In genomic region chr4:14961292-14961691, GRCh38 we compare ENCODE assay signal across 20 cellular contexts.
"Had no signal": no experiment of that assay in that cellular context is flagged by ENCODE, and none has a peak within 500 bp of the region (broad histone marks: within the 10 kb centered on the region; RNA-seq: fewer than 3 reads in every experiment).

No MANE protein-coding gene starts in this region.

- H3K4me1 ChIP-seq: psoas muscle, spleen, tibial artery, uterus had no signal

- ATAC-seq: left colon; left ventricle myocardium superior; naive thymus-derived CD4-positive, alpha-beta T cell; psoas muscle; stimulated activated memory B cell treated with anti-CD40 and anti-IgM and Interleukin-4, amounts not matched to agents 10 μg/mL and 1 μg/mL and 100 μg/mL, for 72 hours had no signal

- H3K27ac ChIP-seq: dorsolateral prefrontal cortex, hepatocyte, psoas muscle, right lobe of liver, spleen, tibial artery, upper lobe of left lung, uterus had no signal

- H3K4me2 ChIP-seq: hepatocyte had no signal

- H3K4me3 ChIP-seq: dorsolateral prefrontal cortex, hepatocyte, psoas muscle, right lobe of liver, spleen, tibial artery, upper lobe of left lung, uterus had no signal

- H3K9me3 ChIP-seq: psoas muscle, right lobe of liver, tibial artery, upper lobe of left lung, uterus had no signal

- H3K27me3 ChIP-seq: dorsolateral prefrontal cortex, hepatocyte, right lobe of liver, spleen, tibial artery, upper lobe of left lung, uterus had no signal

- H3K36me3 ChIP-seq: right lobe of liver, spleen, tibial artery, upper lobe of left lung, uterus had no signal

- H2AFZ ChIP-seq: hepatocyte had no signal

- DNase-seq: dorsolateral prefrontal cortex; effector CD8-positive, alpha-beta T cell; foreskin melanocyte; head of caudate nucleus; left colon; left ventricle myocardium superior; naive thymus-derived CD4-positive, alpha-beta T cell; nephron progenitor cell; psoas muscle; retina; right lobe of liver; spleen; stimulated activated CD4-positive, alpha-beta T cell treated with anti-CD3 and anti-CD28 coated beads, Interleukin-15, amount 100 ng/mL, for 24 hours; stimulated activated CD4-positive, alpha-beta T cell treated with anti-CD3 and anti-CD28 coated beads, Interleukin-1b, Interleukin-23, amount 100 ng/mL, for 48 hours; stimulated activated CD4-positive, alpha-beta T cell treated with anti-CD3 and anti-CD28 coated beads, Interleukin-4, amount 100 ng/mL, for 24 hours; tibial artery; upper lobe of left lung; uterus had no signal

- H3K79me2 ChIP-seq: hepatocyte had no signal
